11 cellular contexts compared by ENCODE assay signal in genomic region chr13:43074824-43075510, GRCh38. TPM values are rescaled to one million over a fixed set of nuclear protein-coding genes. Genes with fewer than 3 reads are reported as not detected.
DNase-seq lines count a peak whose midpoint lies in the region; ATAC-seq and TF ChIP-seq lines count a peak whose summit lies in the region.
"Had no signal": no experiment of that assay in that cellular context is flagged by ENCODE, and none has a peak within 500 bp of the region (broad histone marks: within the 10 kb centered on the region; RNA-seq: fewer than 3 reads in every experiment).

No MANE protein-coding gene starts in this region.

- no peak overlapping the region for H4K91ac ChIP-seq in trophoblast cell (ENCODE audit: low read depth, low read length)

- no peaks in the 10 kb centered on the region for H3K27me3 ChIP-seq in KMS-11 (ENCODE audit: insufficient read depth, low read depth)
- H3K27me3 ChIP-seq in trophoblast cell (ENCODE audit: insufficient read depth, low read length) = no peaks in the 10 kb centered on the region

- no peak overlapping the region for H3K4ac ChIP-seq in trophoblast cell (ENCODE audit: low read depth, low read length)

- H2AK5ac ChIP-seq in trophoblast cell (ENCODE audit: low read length) = no peak overlapping the region

- H3K4me1 ChIP-seq in KMS-11 (ENCODE audit: low read depth, poor library complexity, severe bottlenecking) (peaks cover 39% of the 10 kb centered on the region), trophoblast cell (ENCODE audit: control insufficient read depth in 1 of 2, insufficient read depth in 2 of 2, low read length in 2 of 2) (peaks cover 6 to 10% of the 10 kb centered on the region in 2 experiments)

- no peak overlapping the region for H2BK12ac ChIP-seq in trophoblast cell (ENCODE audit: low read length)

- peak; percentile 22 for DNase-seq in activated naive CD4-positive, alpha-beta T cell treated with anti-CD3 and anti-CD28 coated beads for 36 hours
- DNase-seq in activated naive CD4-positive, alpha-beta T cell treated with anti-CD3 and anti-CD28 coated beads, Interleukin-2, amount 50 U/mL, for 16 hours = no peak
- DNase-seq in left ventricle myocardium superior (no peak), trophoblast cell (no peak), HPDE6-E6E7 (ENCODE audit: extremely low spot score) (no peak)
- DNase-seq: left cardiac atrium, MV-4-11, SHP77 treated with DMSO at 0.1 percent for 48 hours had no signal

- no peak overlapping the region for H3K4me3 Mint-ChIP-seq in activated naive CD4-positive, alpha-beta T cell treated with anti-CD3 and anti-CD28 coated beads for 36 hours
- no peak overlapping the region for H3K4me3 Mint-ChIP-seq in stimulated activated memory B cell treated with anti-CD40 and anti-IgM and Interleukin-4, amounts not matched to agents 10 μg/mL and 1 μg/mL and 100 μg/mL, for 72 hours

- no peaks in the 10 kb centered on the region for H4K20me1 ChIP-seq in KMS-11 (ENCODE audit: insufficient read depth)

- no peaks in the 10 kb centered on the region for H3K9me3 Mint-ChIP-seq in activated naive CD4-positive, alpha-beta T cell treated with anti-CD3 and anti-CD28 coated beads for 36 hours
- no peaks in the 10 kb centered on the region for H3K9me3 Mint-ChIP-seq in stimulated activated memory B cell treated with anti-CD40 and anti-IgM and Interleukin-4, amounts not matched to agents 10 μg/mL and 1 μg/mL and 100 μg/mL, for 72 hours

- no peak overlapping the region for H3K18ac ChIP-seq in trophoblast cell (ENCODE audit: low read length)

- H3K23ac ChIP-seq in trophoblast cell (ENCODE audit: low read length) = no peak overlapping the region

- H3K9ac ChIP-seq in KMS-11 (no peak overlapping the region), trophoblast cell (ENCODE audit: low read length) (no peak overlapping the region)

- no peaks in the 10 kb centered on the region for H3K36me3 ChIP-seq in KMS-11 (ENCODE audit: insufficient read depth)
- H3K36me3 ChIP-seq in trophoblast cell (ENCODE audit: control insufficient read depth in 1 of 2, insufficient read depth in 2 of 2, low read length in 2 of 2) = peaks cover 0 to 3% of the 10 kb centered on the region in 2 experiments

- H3K36me3 Mint-ChIP-seq in activated naive CD4-positive, alpha-beta T cell treated with anti-CD3 and anti-CD28 coated beads for 36 hours (ENCODE audit: low read depth) = peaks cover 20% of the 10 kb centered on the region
- H3K36me3 Mint-ChIP-seq in stimulated activated memory B cell treated with anti-CD40 and anti-IgM and Interleukin-4, amounts not matched to agents 10 μg/mL and 1 μg/mL and 100 μg/mL, for 72 hours = peaks cover 44% of the 10 kb centered on the region

- peaks cover 41% of the 10 kb centered on the region for H3K4me1 Mint-ChIP-seq in activated naive CD4-positive, alpha-beta T cell treated with anti-CD3 and anti-CD28 coated beads for 36 hours (ENCODE audit: low read depth)
- peaks cover 38% of the 10 kb centered on the region for H3K4me1 Mint-ChIP-seq in stimulated activated memory B cell treated with anti-CD40 and anti-IgM and Interleukin-4, amounts not matched to agents 10 μg/mL and 1 μg/mL and 100 μg/mL, for 72 hours

- no peak overlapping the region for H2BK5ac ChIP-seq in trophoblast cell (ENCODE audit: low read depth, low read length, poor library complexity)

- CTCF ChIA-PET in activated naive CD4-positive, alpha-beta T cell treated with anti-CD3 and anti-CD28 coated beads for 36 hours (lab: Charles Lee) = no interaction called here

- H3K4me3 ChIP-seq in KMS-11 (IDR thresholded peaks at IDR 0.05; ENCODE audit: insufficient read depth, low read depth, low read length) (no peak overlapping the region), trophoblast cell (ENCODE audit: low read depth, low read length) (no peak overlapping the region)

- no peaks in the 10 kb centered on the region for H3K79me2 ChIP-seq in KMS-11 (ENCODE audit: insufficient read depth, low read depth)
- H3K79me2 ChIP-seq in trophoblast cell (ENCODE audit: control insufficient read depth, insufficient read depth, low read length, poor library complexity) = no peaks in the 10 kb centered on the region

- no peak overlapping the region for H3K14ac ChIP-seq in trophoblast cell (ENCODE audit: low read length)

- intact Hi-C loops in activated naive CD4-positive, alpha-beta T cell treated with anti-CD3 and anti-CD28 coated beads for 36 hours (cut with micrococcal nuclease) = no loop called here
- intact Hi-C loops in left ventricle myocardium superior (cut with micrococcal nuclease) = no loop called here

- H2AFZ ChIP-seq in KMS-11 (ENCODE audit: low read depth) = no peak overlapping the region
- H2AFZ ChIP-seq in trophoblast cell (ENCODE audit: insufficient read depth, low read length, poor library complexity) = no peak overlapping the region

- ATAC-seq in HG02678 (IDR thresholded peaks at IDR 0.05; ENCODE audit: unreplicated experiment) = peak; percentile 71
- peak; percentile 53 for ATAC-seq in stimulated activated memory B cell treated with anti-CD40 and anti-IgM and Interleukin-4, amounts not matched to agents 10 μg/mL and 1 μg/mL and 100 μg/mL, for 72 hours
- ATAC-seq in left ventricle myocardium superior = no peak
- ATAC-seq: left cardiac atrium had no signal

- no peaks in the 10 kb centered on the region for H3K9me3 ChIP-seq in trophoblast cell (ENCODE audit: insufficient read depth, low read depth, low read length)

- H3K27ac Mint-ChIP-seq in activated naive CD4-positive, alpha-beta T cell treated with anti-CD3 and anti-CD28 coated beads for 36 hours = no peak overlapping the region
- peak overlapping the region; percentile 59 for H3K27ac Mint-ChIP-seq in stimulated activated memory B cell treated with anti-CD40 and anti-IgM and Interleukin-4, amounts not matched to agents 10 μg/mL and 1 μg/mL and 100 μg/mL, for 72 hours

- TF ChIP-seq CTCF in KMS-11 (conservative IDR thresholded peaks at IDR 0.05; ENCODE audit: low read depth, low read length) = no peak

- peaks cover 13% of the 10 kb centered on the region for H3K79me1 ChIP-seq in trophoblast cell (ENCODE audit: low read length)

- H3K27ac ChIP-seq in KMS-11 (peak overlapping the region; percentile 19; the same call in 1 of the 2 replicates), trophoblast cell (ENCODE audit: low read depth, low read length) (no peak overlapping the region)

- peak overlapping the region; percentile 76 for H3K4me2 ChIP-seq in KMS-11
- H3K4me2 ChIP-seq in trophoblast cell (ENCODE audit: low read length) = no peak overlapping the region

- H2BK120ac ChIP-seq in trophoblast cell (ENCODE audit: insufficient read depth, low read length, poor library complexity) = no peak overlapping the region

- H3K27me3 Mint-ChIP-seq in activated naive CD4-positive, alpha-beta T cell treated with anti-CD3 and anti-CD28 coated beads for 36 hours (ENCODE audit: low read depth) = no peaks in the 10 kb centered on the region
- no peaks in the 10 kb centered on the region for H3K27me3 Mint-ChIP-seq in stimulated activated memory B cell treated with anti-CD40 and anti-IgM and Interleukin-4, amounts not matched to agents 10 μg/mL and 1 μg/mL and 100 μg/mL, for 72 hours

- no CpG with 5 or more reads among the region's 3 CpGs for WGBS in trophoblast cell (ENCODE audit: extremely low coverage, insufficient coverage, insufficient read length)

- H4K12ac ChIP-seq in trophoblast cell (ENCODE audit: low read depth, low read length) = no peak overlapping the region

- no peak overlapping the region for H4K8ac ChIP-seq in trophoblast cell (ENCODE audit: low read depth, low read length)

RNA-seq across cellular contexts. Expression of gene DNAJC15, which starts 51.6 kb away (rescaled TPM):
- 10 to 100 TPM; 14.5 to 16.8 TPM for total RNA-seq in activated naive CD4-positive, alpha-beta T cell treated with anti-CD3 and anti-CD28 coated beads for 36 hours
- 26.6 TPM for total RNA-seq in left ventricle myocardium superior
- polyA plus RNA-seq in trophoblast cell (2013) = 13.2 and 13.3 TPM in 2 replicates
